ENCODE assay signal across 8 cellular contexts in the genomic region with DNA sequence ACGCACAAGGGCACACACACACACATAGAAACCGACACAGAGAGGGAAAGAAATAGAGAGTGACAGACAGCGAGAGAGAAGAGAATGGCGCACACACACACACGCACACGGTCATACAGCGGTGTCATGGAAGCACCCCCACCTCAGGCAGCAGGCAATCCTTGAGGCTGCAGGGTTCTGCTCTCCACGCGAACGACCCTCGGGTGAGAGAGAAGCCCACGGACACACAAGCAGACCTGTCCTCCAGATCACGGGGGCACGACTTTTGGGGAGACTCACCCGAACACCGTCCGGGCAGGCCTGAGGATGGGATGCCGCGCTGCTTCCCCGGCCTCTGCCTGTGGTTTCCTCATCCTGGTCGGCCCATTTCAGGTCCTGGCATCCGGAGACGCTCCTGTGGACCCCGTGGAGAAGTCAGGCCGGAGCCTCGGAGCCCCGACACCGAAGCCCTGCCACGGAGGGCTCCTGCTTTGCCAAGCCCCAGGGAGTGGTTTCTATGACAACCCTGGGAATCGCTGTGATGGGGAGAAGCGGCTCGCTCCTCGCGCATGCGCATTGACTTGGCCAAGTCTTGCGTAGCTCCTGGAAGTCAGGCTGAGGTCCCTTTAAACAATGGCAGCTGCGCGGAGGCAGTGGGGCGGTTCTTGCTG.
A peak's percentile ranks its signal among the peaks of the same experiment; 100 is the strongest.
DNase-seq lines count a peak whose midpoint lies in the region; TF ChIP-seq lines count a peak whose summit lies in the region.

No MANE protein-coding gene starts in this region.

- H3K4me3 Mint-ChIP-seq in activated naive CD8-positive, alpha-beta T cell, result peak overlapping the region; percentile 78
- no peak overlapping the region for H3K4me3 Mint-ChIP-seq in osteocyte (ENCODE audit: unreplicated experiment)

- no peak overlapping the region for H3K27ac Mint-ChIP-seq in activated naive CD8-positive, alpha-beta T cell
- no peak overlapping the region for H3K27ac Mint-ChIP-seq in osteocyte (ENCODE audit: unreplicated experiment)

- H3K9me3 Mint-ChIP-seq in activated naive CD8-positive, alpha-beta T cell (ENCODE audit: low read depth), result no peaks in the 10 kb centered on the region
- H3K9me3 Mint-ChIP-seq in osteocyte (ENCODE audit: unreplicated experiment), result peaks cover 13% of the 10 kb centered on the region

- peaks cover 5% of the 10 kb centered on the region for H3K4me1 Mint-ChIP-seq in activated naive CD8-positive, alpha-beta T cell (ENCODE audit: low read depth)
- no peaks in the 10 kb centered on the region for H3K4me1 Mint-ChIP-seq in osteocyte (ENCODE audit: unreplicated experiment)

- in situ Hi-C loops in KBM-7 (cut with MboI; ENCODE audit: low pct_unique_long_range_greater_than_20kb, low sequenced_read_pairs), result no loop called here

- peaks cover 4% of the 10 kb centered on the region for H3K36me3 Mint-ChIP-seq in activated naive CD8-positive, alpha-beta T cell
- H3K36me3 Mint-ChIP-seq in osteocyte (ENCODE audit: unreplicated experiment), result no peaks in the 10 kb centered on the region

- H3K27me3 Mint-ChIP-seq in activated naive CD8-positive, alpha-beta T cell, result peaks cover 3% of the 10 kb centered on the region
- no peaks in the 10 kb centered on the region for H3K27me3 Mint-ChIP-seq in osteocyte (ENCODE audit: unreplicated experiment)

- peak; percentile 70 for DNase-seq in NCI-H510A treated with DMSO at 0.1 percent for 48 hours (lab: John Stamatoyannopoulos, UW)
- peak in 50 of 51 donors; percentile 10 to 83 (median 58) for DNase-seq in hypothalamus (lab: John Stamatoyannopoulos, UW)
- DNase-seq in stimulated activated CD4-positive, alpha-beta T cell treated with anti-CD3 and anti-CD28 coated beads, Interleukin-4, amount 100 ng/mL, for 24 hours, result peak; percentile 31
- no peak for DNase-seq in osteocyte (ENCODE audit: extremely low spot score, unreplicated experiment)
- DNase-seq in COLO829 (ENCODE audit: low spot score), result no peak
- DNase-seq in KBM-7, result no peak
- no peak for DNase-seq in glomerular visceral epithelial cell (ENCODE audit: extremely low spot score)

- TF ChIP-seq CTCF in osteocyte (IDR thresholded peaks at IDR 0.05), result no peak

Comparison
In these comparisons a context has a peak if more than half of its experiments do, and no peak if none do; other contexts are left out.
1. DNase-seq: peak in NCI-H510A treated with DMSO at 0.1 percent for 48 hours (single experiment), hypothalamus (50 of 51) and stimulated activated CD4-positive, alpha-beta T cell treated with anti-CD3 and anti-CD28 coated beads, Interleukin-4, amount 100 ng/mL, for 24 hours (single experiment); none in osteocyte (single experiment), COLO829 (single experiment), KBM-7 (single experiment) and glomerular visceral epithelial cell (single experiment).